Comparison of ENCODE assay signal across 1 cellular context in genomic region chr22:46122511-46122971, GRCh38.
TF ChIP-seq lines count a peak whose summit lies in the region.

No MANE protein-coding gene starts in this region.

TF ChIP-seq in HepG2, 621 proteins besides CTCF, POLR2A, EP300 and RAD21 (continued from another document and continues in another):
- TF ChIP-seq PAXIP1 (CRISPR knock-in tag; conservative IDR thresholded peaks at IDR 0.05) (no peak), ZNF329 (CRISPR knock-in tag; IDR thresholded peaks at IDR 0.05; ENCODE audit: low read depth) (no peak), KDM4B (CRISPR knock-in tag; IDR thresholded peaks at IDR 0.05) (no peak), TP53 (CRISPR knock-in tag; conservative IDR thresholded peaks at IDR 0.05) (no peak), CCAR2 (optimal IDR thresholded peaks at IDR 0.05; ENCODE audit: low read depth, low read length) (no peak), FOXC1 (CRISPR knock-in tag; IDR thresholded peaks at IDR 0.05; ENCODE audit: borderline replicate concordance) (0 out of 2 replicates have a peak, but pooled peaks have one; percentile 49), ZNF382 (CRISPR knock-in tag; IDR thresholded peaks at IDR 0.05; ENCODE audit: borderline replicate concordance) (no peak), ZNF512B (CRISPR knock-in tag; IDR thresholded peaks at IDR 0.05; ENCODE audit: borderline replicate concordance) (no peak), ZNF547 (CRISPR knock-in tag; IDR thresholded peaks at IDR 0.05) (no peak), SMC3 (IDR thresholded peaks at IDR 0.05; ENCODE audit: low read length) (peak; percentile 69), IRX3 (CRISPR knock-in tag; IDR thresholded peaks at IDR 0.05; ENCODE audit: borderline replicate concordance, low read depth) (no peak), ZMYM3 (CRISPR knock-in tag; IDR thresholded peaks at IDR 0.05) (no peak), CBX5 (CRISPR knock-in tag; IDR thresholded peaks at IDR 0.05; ENCODE audit: borderline replicate concordance) (no peak), TEAD3 (CRISPR knock-in tag; optimal IDR thresholded peaks at IDR 0.05; ENCODE audit: borderline replicate concordance) (no peak), KDM6A (CRISPR knock-in tag; IDR thresholded peaks at IDR 0.05; ENCODE audit: low read depth) (no peak), ZHX1 (CRISPR knock-in tag; IDR thresholded peaks at IDR 0.05; ENCODE audit: low read depth) (no peak), ZNF30 (CRISPR knock-in tag; IDR thresholded peaks at IDR 0.05) (no peak), GRHL1 (CRISPR knock-in tag; conservative IDR thresholded peaks at IDR 0.05) (no peak), RNF2 (conservative IDR thresholded peaks at IDR 0.05; ENCODE audit: low read depth) (no peak), ZNF615 (CRISPR knock-in tag; IDR thresholded peaks at IDR 0.05; ENCODE audit: borderline replicate concordance) (no peak), TCF12 (IDR thresholded peaks at IDR 0.05) (no peak), TCF12 (CRISPR knock-in tag; IDR thresholded peaks at IDR 0.05) (no peak), ZNF720 (CRISPR knock-in tag; IDR thresholded peaks at IDR 0.05) (no peak), SNRNP70 (IDR thresholded peaks at IDR 0.05; ENCODE audit: low read depth, low read length) (no peak), ZXDC (CRISPR knock-in tag; IDR thresholded peaks at IDR 0.05) (no peak), SALL1 (CRISPR knock-in tag; IDR thresholded peaks at IDR 0.05) (peak; percentile 69), DMAP1 (CRISPR knock-in tag; IDR thresholded peaks at IDR 0.05) (0 out of 2 replicates have a peak, but pooled peaks have one; percentile 48), SETDB1 (CRISPR knock-in tag; IDR thresholded peaks at IDR 0.05; ENCODE audit: borderline replicate concordance) (no peak), NFATC3 (CRISPR knock-in tag; IDR thresholded peaks at IDR 0.05) (no peak), ZMYM2 (CRISPR knock-in tag; IDR thresholded peaks at IDR 0.05) (no peak), ETV6 (CRISPR knock-in tag; conservative IDR thresholded peaks at IDR 0.05) (no peak), ZNF800 (CRISPR knock-in tag; IDR thresholded peaks at IDR 0.05) (no peak), ZNF879 (CRISPR knock-in tag; IDR thresholded peaks at IDR 0.05) (no peak), BRD4 (CRISPR knock-in tag; IDR thresholded peaks at IDR 0.05) (no peak), RBFOX2 (IDR thresholded peaks at IDR 0.05; ENCODE audit: low read depth, low read length) (no peak), CSRNP1 (CRISPR knock-in tag; IDR thresholded peaks at IDR 0.05) (no peak), MXI1 (IDR thresholded peaks at IDR 0.05; ENCODE audit: borderline replicate concordance, low read depth, low read length) (peak; percentile 68; the same call in 1 of the 3 replicates), SOX13 (IDR thresholded peaks at IDR 0.05) (no peak), SOX13 (CRISPR knock-in tag; conservative IDR thresholded peaks at IDR 0.05 in 1 of 2, IDR thresholded peaks at IDR 0.05 in 1 of 2) (no peak), ZSCAN12 (CRISPR knock-in tag; IDR thresholded peaks at IDR 0.05) (no peak), ZNF761 (CRISPR knock-in tag; conservative IDR thresholded peaks at IDR 0.05) (0 out of 2 replicates have a peak, but pooled peaks have one; percentile 31), ZNF296 (CRISPR knock-in tag; conservative IDR thresholded peaks at IDR 0.05) (no peak), MZF1 (CRISPR knock-in tag; IDR thresholded peaks at IDR 0.05; ENCODE audit: borderline replicate concordance) (no peak), ATAD3A (CRISPR knock-in tag; IDR thresholded peaks at IDR 0.05) (no peak), GLMP (CRISPR knock-in tag; IDR thresholded peaks at IDR 0.05; ENCODE audit: borderline replicate concordance) (no peak), ZNF253 (CRISPR knock-in tag; IDR thresholded peaks at IDR 0.05; ENCODE audit: borderline replicate concordance) (no peak), SNAI1 (CRISPR knock-in tag; IDR thresholded peaks at IDR 0.05; ENCODE audit: borderline replicate concordance) (no peak)
